In the genomic region with DNA sequence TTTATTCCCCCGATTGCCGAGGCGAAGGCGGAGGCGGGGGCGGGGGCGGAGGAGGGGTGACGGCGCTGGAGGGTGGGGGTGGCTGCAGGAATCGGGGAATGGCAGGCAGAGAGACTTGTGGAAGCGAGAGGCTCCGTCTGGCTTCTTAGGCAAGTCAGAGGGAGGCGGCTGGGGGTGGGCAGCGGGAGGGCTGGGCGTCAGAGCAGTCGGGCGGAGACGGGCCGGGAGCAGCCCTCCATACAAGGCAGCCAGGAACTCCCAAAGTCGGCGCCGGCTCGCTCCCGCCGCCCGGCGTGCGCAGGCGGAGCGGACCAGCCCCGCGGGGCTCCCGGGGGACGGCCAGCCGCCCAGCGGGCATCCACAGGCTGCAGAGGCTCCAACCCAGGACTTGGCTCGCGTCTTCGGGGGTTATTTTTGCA, we compare ENCODE assay signal across 8 cellular contexts. TPM values are rescaled to one million over a fixed set of nuclear protein-coding genes. Genes with fewer than 3 reads are reported as not detected.
DNase-seq lines count a peak whose midpoint lies in the region; ATAC-seq and TF ChIP-seq lines count a peak whose summit lies in the region.

No MANE protein-coding gene starts in this region.

- H3K4me3 ChIP-seq in foreskin fibroblast (ENCODE audit: low read depth in 1 of 2, low read length in 2 of 2), result peak overlapping the region; percentile 53 to 83
- no peak overlapping the region for H3K4me3 ChIP-seq in naive thymus-derived CD4-positive, alpha-beta T cell (ENCODE audit: low read length)
- peak overlapping the region; percentile 77 to 92 for H3K4me3 ChIP-seq in aorta (ENCODE audit: low read length in 2 of 2)

- H3K27ac Mint-ChIP-seq in activated CD4-positive, alpha-beta T cell treated with anti-CD3 and anti-CD28 coated beads for 36 hours, result no peak overlapping the region
- H3K27ac Mint-ChIP-seq in WTC11, result peak overlapping the region; percentile 96
- no peak overlapping the region for H3K27ac Mint-ChIP-seq in naive thymus-derived CD4-positive, alpha-beta T cell

- H3K27ac ChIP-seq in naive thymus-derived CD4-positive, alpha-beta T cell (ENCODE audit: low read depth, low read length), result no peak overlapping the region
- H3K27ac ChIP-seq in aorta (ENCODE audit: low read depth in 1 of 2, low read length in 2 of 2), result peak overlapping the region; percentile 73 to 93

- peaks cover 32% of the 10 kb centered on the region for H3K27me3 Mint-ChIP-seq in activated CD4-positive, alpha-beta T cell treated with anti-CD3 and anti-CD28 coated beads for 36 hours
- peaks cover 11% of the 10 kb centered on the region for H3K27me3 Mint-ChIP-seq in WTC11 (ENCODE audit: low read depth)
- peaks cover 44 to 55% (median 45%) of the 10 kb centered on the region in 5 donors for H3K27me3 Mint-ChIP-seq in naive thymus-derived CD4-positive, alpha-beta T cell

- DNase-seq in activated CD4-positive, alpha-beta T cell treated with anti-CD3 and anti-CD28 coated beads for 36 hours, result no peak
- no peak for DNase-seq in activated CD4-positive, alpha-beta T cell treated with anti-CD3 and anti-CD28 coated beads, Interleukin-2, amount 50 U/mL, for 1 hour
- peak; percentile 81 for DNase-seq in NCI-H146 treated with DMSO at 0.1 percent for 48 hours (lab: John Stamatoyannopoulos, UW; ENCODE audit: unreplicated experiment)
- peak; percentile 78 for DNase-seq in WTC11 (ENCODE audit: low spot score)
- DNase-seq in foreskin fibroblast, result peak; percentile 85 to 94
- DNase-seq in naive thymus-derived CD4-positive, alpha-beta T cell, result no peak
- peak; percentile 87 to 95 for DNase-seq in aorta

- no peaks in the 10 kb centered on the region for H3K9me3 Mint-ChIP-seq in activated CD4-positive, alpha-beta T cell treated with anti-CD3 and anti-CD28 coated beads for 36 hours (ENCODE audit: low read depth)
- no peaks in the 10 kb centered on the region for H3K9me3 Mint-ChIP-seq in WTC11
- H3K9me3 Mint-ChIP-seq in naive thymus-derived CD4-positive, alpha-beta T cell, result peaks cover 0 to 7% (median 1%) of the 10 kb centered on the region in 11 donors

- no peaks in the 10 kb centered on the region for H3K4me1 ChIP-seq in naive thymus-derived CD4-positive, alpha-beta T cell (ENCODE audit: control insufficient read depth in 2 of 2, insufficient read depth in 2 of 2, low read length in 2 of 2)
- no peaks in the 10 kb centered on the region for H3K4me1 ChIP-seq in aorta (ENCODE audit: control insufficient read depth in 1 of 2, insufficient read depth in 2 of 2, low read length in 2 of 2)

- no peak for TF ChIP-seq CTCF in WTC11 (IDR thresholded peaks at IDR 0.05)
- TF ChIP-seq CTCF in foreskin fibroblast (IDR thresholded peaks at IDR 0.05; ENCODE audit: low read depth, low read length), result no peak

- H3K9me3 ChIP-seq in naive thymus-derived CD4-positive, alpha-beta T cell (ENCODE audit: control insufficient read depth in 2 of 3, low read length in 3 of 3), result no peaks in the 10 kb centered on the region
- no peaks in the 10 kb centered on the region for H3K9me3 ChIP-seq in aorta (ENCODE audit: control insufficient read depth, low read length)

- CTCF ChIA-PET in activated CD4-positive, alpha-beta T cell treated with anti-CD3 and anti-CD28 coated beads for 36 hours (lab: Charles Lee), result no interaction called here
- CTCF ChIA-PET in WTC11 (lab: Charles Lee), result interaction anchor here (1.0 to 1.1 kb wide), 2 partner anchors 38 to 210 kb away, joined by 4 to 5 read pairs; no protein-coding TSS in a partner anchor
- CTCF ChIA-PET in naive thymus-derived CD4-positive, alpha-beta T cell (lab: Charles Lee), result no interaction called here

- WGBS in aorta, 2 donors, result 0% methylated on average over 38 to 39 of the region's 39 CpGs

- intact Hi-C loops in activated CD4-positive, alpha-beta T cell treated with anti-CD3 and anti-CD28 coated beads for 36 hours (cut with DNase I, micrococcal nuclease), result no loop called here
- intact Hi-C loops in naive thymus-derived CD4-positive, alpha-beta T cell (cut with micrococcal nuclease), result no loop called here
- intact Hi-C loops in aorta (cut with DNase I), result no loop called here

- peaks cover 0 to 9% of the 10 kb centered on the region in 2 donors for H3K27me3 ChIP-seq in naive thymus-derived CD4-positive, alpha-beta T cell (ENCODE audit: control insufficient read depth in 2 of 2, insufficient read depth in 2 of 2, low read length in 2 of 2)
- no peaks in the 10 kb centered on the region for H3K27me3 ChIP-seq in aorta (ENCODE audit: control insufficient read depth in 1 of 2, insufficient read depth in 2 of 2, low read length in 1 of 2)

- peaks cover 4% of the 10 kb centered on the region for H3K4me1 Mint-ChIP-seq in activated CD4-positive, alpha-beta T cell treated with anti-CD3 and anti-CD28 coated beads for 36 hours
- peaks cover 38% of the 10 kb centered on the region for H3K4me1 Mint-ChIP-seq in WTC11
- H3K4me1 Mint-ChIP-seq in naive thymus-derived CD4-positive, alpha-beta T cell, result peaks cover 0 to 14% (median 7%) of the 10 kb centered on the region in 7 donors

- POLR2A ChIA-PET in activated CD4-positive, alpha-beta T cell treated with anti-CD3 and anti-CD28 coated beads for 36 hours (lab: Charles Lee), result no interaction called here
- POLR2A ChIA-PET in WTC11 (lab: Charles Lee), result interaction anchor here (0.6 kb wide), 1 partner anchor 58 kb away, joined by 4 read pairs; no protein-coding TSS in a partner anchor
- POLR2A ChIA-PET in naive thymus-derived CD4-positive, alpha-beta T cell (lab: Charles Lee), result no interaction called here

- peak overlapping the region; percentile 44 for H3K4me3 Mint-ChIP-seq in activated CD4-positive, alpha-beta T cell treated with anti-CD3 and anti-CD28 coated beads for 36 hours
- H3K4me3 Mint-ChIP-seq in WTC11, result peak overlapping the region; percentile 90
- peak overlapping the region in 9 of 10 donors; percentile 29 to 62 (median 54) for H3K4me3 Mint-ChIP-seq in naive thymus-derived CD4-positive, alpha-beta T cell

- ATAC-seq in activated CD4-positive, alpha-beta T cell treated with anti-CD3 and anti-CD28 coated beads for 36 hours, result no peak
- ATAC-seq in WTC11, result peak; percentile 75
- ATAC-seq in naive thymus-derived CD4-positive, alpha-beta T cell, result no peak
- ATAC-seq in aorta (ENCODE audit: low FRiP score), result peak; percentile 95
- no peak for ATAC-seq in GM19452 (IDR thresholded peaks at IDR 0.05; ENCODE audit: unreplicated experiment)

- peaks cover 3% of the 10 kb centered on the region for H3K36me3 Mint-ChIP-seq in activated CD4-positive, alpha-beta T cell treated with anti-CD3 and anti-CD28 coated beads for 36 hours (ENCODE audit: low read depth)
- H3K36me3 Mint-ChIP-seq in WTC11, result no peaks in the 10 kb centered on the region
- H3K36me3 Mint-ChIP-seq in naive thymus-derived CD4-positive, alpha-beta T cell, result peaks cover 0 to 7% (median 0%) of the 10 kb centered on the region in 5 donors

- no peaks in the 10 kb centered on the region for H3K36me3 ChIP-seq in naive thymus-derived CD4-positive, alpha-beta T cell (ENCODE audit: control insufficient read depth in 2 of 3, insufficient read depth in 3 of 3, low read length in 3 of 3)
- no peaks in the 10 kb centered on the region for H3K36me3 ChIP-seq in aorta (ENCODE audit: control insufficient read depth in 1 of 2, insufficient read depth in 2 of 2, low read length in 1 of 2)

TF ChIP-seq in WTC11, 78 proteins besides CTCF, POLR2A, EP300 and RAD21:
- TF ChIP-seq ZNF423 (CRISPR knock-in tag; IDR thresholded peaks at IDR 0.05) (0 out of 2 replicates have a peak, but pooled peaks have one; percentile 45), ZNF396 (CRISPR knock-in tag; IDR thresholded peaks at IDR 0.05; ENCODE audit: borderline replicate concordance) (no peak)

RNA-seq across cellular contexts. Expression of a gene that starts 0.2 kb away (rescaled TPM):
- not detected for total RNA-seq in activated CD4-positive, alpha-beta T cell treated with anti-CD3 and anti-CD28 coated beads for 36 hours
- total RNA-seq in WTC11 (2021), result 21.9 to 33.3 TPM (median 22.9 TPM) in 3 replicates
- not detected for total RNA-seq in naive thymus-derived CD4-positive, alpha-beta T cell
- not detected for polyA plus RNA-seq in naive thymus-derived CD4-positive, alpha-beta T cell
- 10 to 100 TPM; 40.5 to 40.7 TPM for total RNA-seq in aorta
- 1 to 10 TPM; 4.5 to 8.0 TPM for polyA plus RNA-seq in aorta

Comparison
In these comparisons a context has a peak if more than half of its experiments do, and no peak if none do; other contexts are left out.
1. ATAC-seq: peak in WTC11 (single experiment) and aorta (single experiment); none in activated CD4-positive, alpha-beta T cell treated with anti-CD3 and anti-CD28 coated beads for 36 hours (single experiment), naive thymus-derived CD4-positive, alpha-beta T cell (single experiment) and GM19452 (single experiment).
2. DNase-seq: peak in NCI-H146 treated with DMSO at 0.1 percent for 48 hours (single experiment), WTC11 (single experiment), foreskin fibroblast (2 of 2) and aorta (2 of 2); none in activated CD4-positive, alpha-beta T cell treated with anti-CD3 and anti-CD28 coated beads for 36 hours (single experiment), activated CD4-positive, alpha-beta T cell treated with anti-CD3 and anti-CD28 coated beads, Interleukin-2, amount 50 U/mL, for 1 hour (single experiment) and naive thymus-derived CD4-positive, alpha-beta T cell (0 of 9).
3. RNA of a gene that starts 0.2 kb away (total RNA-seq): 40.5 to 40.7 TPM in aorta and 21.9 to 33.3 TPM in WTC11; not detected in activated CD4-positive, alpha-beta T cell treated with anti-CD3 and anti-CD28 coated beads for 36 hours and not detected in naive thymus-derived CD4-positive, alpha-beta T cell; every median in the first group is over 10 times any median in the second.
4. Peak in every context shown above with its lines, with median percentiles within 50 percentile points of each other: H3K4me3 Mint-ChIP-seq.